In the genomic region with DNA sequence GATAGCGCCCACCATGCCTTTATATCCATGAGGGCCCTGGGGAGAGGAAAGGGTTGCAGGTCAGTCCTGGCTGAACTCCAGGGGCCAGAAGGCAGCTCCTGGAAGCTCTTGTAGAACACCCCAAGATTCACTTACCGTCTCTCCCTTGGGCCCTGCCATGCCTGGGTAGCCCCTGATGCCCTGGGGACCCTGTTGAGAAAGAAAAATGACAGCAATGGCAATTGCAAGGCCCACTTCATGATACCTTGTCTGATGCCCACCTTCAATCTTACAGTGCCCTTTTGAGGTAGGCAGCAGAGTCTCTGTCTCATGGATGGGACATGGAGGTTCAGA, we compare ENCODE assay signal across 16 cellular contexts. TPM values are rescaled to one million over a fixed set of nuclear protein-coding genes. Genes with fewer than 3 reads are reported as not detected.
A peak's percentile ranks its signal among the peaks of the same experiment; 100 is the strongest.
DNase-seq lines count a peak whose midpoint lies in the region; ATAC-seq and TF ChIP-seq lines count a peak whose summit lies in the region.
"Had no signal": no experiment of that assay in that cellular context is flagged by ENCODE, and none has a peak within 500 bp of the region (broad histone marks: within the 10 kb centered on the region; RNA-seq: fewer than 3 reads in every experiment).

No MANE protein-coding gene starts in this region.

- no peak for TF ChIP-seq CTCF in ascending aorta (IDR thresholded peaks at IDR 0.05)

- H3K4me3 ChIP-seq in BLaER1 treated with 17β-estradiol and CSF1 and Interleukin-3, amounts not matched to agents 10 nM and 100 nM, result no peak overlapping the region
- no peak overlapping the region for H3K4me3 ChIP-seq in ascending aorta
- H3K4me3 ChIP-seq: HAP-1 had no signal

- H3K4me1 Mint-ChIP-seq in stimulated activated memory B cell treated with anti-CD40 and anti-IgM and Interleukin-4, amounts not matched to agents 10 μg/mL and 1 μg/mL and 100 μg/mL, for 72 hours, result peaks cover 38% of the 10 kb centered on the region

- H3K36me3 ChIP-seq in BLaER1 treated with 17β-estradiol and CSF1 and Interleukin-3, amounts not matched to agents 10 nM and 100 nM, result no peaks in the 10 kb centered on the region; a peak in 1 of 22 replicates
- no peaks in the 10 kb centered on the region for H3K36me3 ChIP-seq in ascending aorta
- H3K36me3 ChIP-seq: HAP-1 had no signal

- no peak for ATAC-seq in stimulated activated memory B cell treated with anti-CD40 and anti-IgM and Interleukin-4, amounts not matched to agents 10 μg/mL and 1 μg/mL and 100 μg/mL, for 72 hours

- no peaks in the 10 kb centered on the region for H3K9me3 ChIP-seq in BLaER1 treated with 17β-estradiol and CSF1 and Interleukin-3, amounts not matched to agents 10 nM and 100 nM (replicated peaks in 1 of 11)
- H3K9me3 ChIP-seq in ascending aorta, result no peaks in the 10 kb centered on the region
- H3K9me3 ChIP-seq: HAP-1 had no signal

- DNase-seq in ascending aorta (ENCODE audit: low spot score in 2 of 2) (no peak), midbrain (lab: John Stamatoyannopoulos, UW) (no peak), NCI-H128 (lab: John Stamatoyannopoulos, UW; ENCODE audit: unreplicated experiment) (no peak)
- DNase-seq in activated CD8-positive, alpha-beta memory T cell treated with anti-CD3 and anti-CD28 coated beads, Interleukin-2, amount 50 U/mL, for 4 hours, result no peak
- DNase-seq in activated CD4-positive, alpha-beta T cell treated with anti-CD3 and anti-CD28 coated beads for 48 hours, result no peak
- DNase-seq: 8988T; AML-193; CD4-positive, alpha-beta T cell; DMS79; GOT3; HFFc6 had no signal

- no peaks in the 10 kb centered on the region for H3K27me3 Mint-ChIP-seq in stimulated activated memory B cell treated with anti-CD40 and anti-IgM and Interleukin-4, amounts not matched to agents 10 μg/mL and 1 μg/mL and 100 μg/mL, for 72 hours
- H3K27me3 Mint-ChIP-seq: CD4-positive, alpha-beta T cell had no signal

- no peaks in the 10 kb centered on the region for H4K20me1 ChIP-seq in BLaER1 treated with 17β-estradiol and CSF1 and Interleukin-3, amounts not matched to agents 10 nM and 100 nM

- intact Hi-C loops in ascending aorta (cut with DNase I), result no loop called here

- no peaks in the 10 kb centered on the region for H3K27me3 ChIP-seq in BLaER1 treated with 17β-estradiol and CSF1 and Interleukin-3, amounts not matched to agents 10 nM and 100 nM
- H3K27me3 ChIP-seq in ascending aorta (no peaks in the 10 kb centered on the region), layer of hippocampus (ENCODE audit: control insufficient read depth, insufficient read depth, low read length) (no peaks in the 10 kb centered on the region)

- no peaks in the 10 kb centered on the region for H3K9me3 Mint-ChIP-seq in stimulated activated memory B cell treated with anti-CD40 and anti-IgM and Interleukin-4, amounts not matched to agents 10 μg/mL and 1 μg/mL and 100 μg/mL, for 72 hours
- H3K9me3 Mint-ChIP-seq: CD4-positive, alpha-beta T cell; HFFc6; IgD-negative memory B cell had no signal

- H3K36me3 Mint-ChIP-seq in stimulated activated memory B cell treated with anti-CD40 and anti-IgM and Interleukin-4, amounts not matched to agents 10 μg/mL and 1 μg/mL and 100 μg/mL, for 72 hours, result no peaks in the 10 kb centered on the region
- H3K36me3 Mint-ChIP-seq: IgD-negative memory B cell had no signal

- H3K27ac Mint-ChIP-seq in stimulated activated memory B cell treated with anti-CD40 and anti-IgM and Interleukin-4, amounts not matched to agents 10 μg/mL and 1 μg/mL and 100 μg/mL, for 72 hours, result peak overlapping the region; percentile 20
- H3K27ac Mint-ChIP-seq: CD4-positive, alpha-beta T cell; HFFc6 had no signal

- H3K4me3 Mint-ChIP-seq in stimulated activated memory B cell treated with anti-CD40 and anti-IgM and Interleukin-4, amounts not matched to agents 10 μg/mL and 1 μg/mL and 100 μg/mL, for 72 hours, result no peak overlapping the region
- H3K4me3 Mint-ChIP-seq: CD4-positive, alpha-beta T cell; HFFc6 had no signal

- peak overlapping the region in 10 of 11 experiments; percentile 10 to 54 (median 36); a peak in 18 of 22 replicates for H3K4me2 ChIP-seq in BLaER1 treated with 17β-estradiol and CSF1 and Interleukin-3, amounts not matched to agents 10 nM and 100 nM

- peak overlapping the region in 1 of 11 experiments; percentile 25; a peak in 1 of 22 replicates for H3K27ac ChIP-seq in BLaER1 treated with 17β-estradiol and CSF1 and Interleukin-3, amounts not matched to agents 10 nM and 100 nM
- peak overlapping the region; percentile 39 to 45 for H3K27ac ChIP-seq in ascending aorta
- H3K27ac ChIP-seq in layer of hippocampus (ENCODE audit: low read depth, low read length), result peak overlapping the region; percentile 48

- H3K9ac ChIP-seq in BLaER1 treated with 17β-estradiol and CSF1 and Interleukin-3, amounts not matched to agents 10 nM and 100 nM, result peak overlapping the region in 1 of 11 experiments; percentile 2; a peak in 1 of 22 replicates

- H3K4me1 ChIP-seq in BLaER1 treated with 17β-estradiol and CSF1 and Interleukin-3, amounts not matched to agents 10 nM and 100 nM, result peaks cover 36 to 56% (median 53%) of the 10 kb centered on the region in 10 experiments
- H3K4me1 ChIP-seq in ascending aorta, result peaks cover 5 to 28% of the 10 kb centered on the region in 2 donors

RNA-seq across cellular contexts. Expression of gene COL9A2, which starts 7.0 kb away (rescaled TPM):
- total RNA-seq in ascending aorta, result 4.5 TPM

RNA-seq across cellular contexts. Expression of gene ZMPSTE24, which starts 52.1 kb away (rescaled TPM):
- 61.8 TPM for total RNA-seq in ascending aorta
